ENCODE assay signal across 8 cellular contexts in genomic region chr7:102715718-102716117, GRCh38. TPM values are rescaled to one million over a fixed set of nuclear protein-coding genes. Genes with fewer than 3 reads are reported as not detected.
DNase-seq lines count a peak whose midpoint lies in the region; ATAC-seq and TF ChIP-seq lines count a peak whose summit lies in the region.
"Not testable (repeated sequence)": the region's sequence is repeated elsewhere in the genome, so short reads cannot be mapped to it uniquely, and the experiment has no call there.

No MANE protein-coding gene starts in this region.

- not testable (repeated sequence) for H3K4me1 Mint-ChIP-seq in T-helper 17 cell, natural killer cell
- peaks cover 14% of the 10 kb centered on the region for H3K4me1 Mint-ChIP-seq in central memory CD8-positive, alpha-beta T cell

- not testable (repeated sequence) for H3K36me3 Mint-ChIP-seq in T-helper 17 cell (ENCODE audit: low read depth); central memory CD8-positive, alpha-beta T cell (ENCODE audit: insufficient read depth); natural killer cell

- ATAC-seq in GM18873 (IDR thresholded peaks at IDR 0.05; ENCODE audit: low FRiP score, unreplicated experiment) (peak; percentile 39), GM21576 (IDR thresholded peaks at IDR 0.05; ENCODE audit: unreplicated experiment) (peak; percentile 44), HG02970 (IDR thresholded peaks at IDR 0.05; ENCODE audit: low FRiP score, unreplicated experiment) (peak; percentile 49), HG03558 (IDR thresholded peaks at IDR 0.05; ENCODE audit: extremely low read depth, unreplicated experiment) (peak; percentile 48), T-helper 17 cell (peak; percentile 92), natural killer cell (peak; percentile 38 to 52 (median 41))
- peak; percentile 69 for ATAC-seq in central memory CD8-positive, alpha-beta T cell (replicated peaks; ENCODE audit: extremely low read depth, poor library complexity, severe bottlenecking)

- not testable (repeated sequence) for H3K4me3 Mint-ChIP-seq in T-helper 17 cell; central memory CD8-positive, alpha-beta T cell; natural killer cell

- H3K27me3 Mint-ChIP-seq in T-helper 17 cell; central memory CD8-positive, alpha-beta T cell: not testable (repeated sequence)
- peaks cover 4 to 16% of the 10 kb centered on the region in 2 donors for H3K27me3 Mint-ChIP-seq in natural killer cell (ENCODE audit: low read depth in 2 of 2)

- DNase-seq in CD1c-positive myeloid dendritic cell (ENCODE audit: extremely low spot score): peak; percentile 58
- DNase-seq in T-helper 17 cell; central memory CD8-positive, alpha-beta T cell (ENCODE audit: low spot score in 2 of 2); natural killer cell: not testable (repeated sequence)

- not testable (repeated sequence) for H3K9me3 Mint-ChIP-seq in central memory CD8-positive, alpha-beta T cell; natural killer cell

- TF ChIP-seq CTCF in natural killer cell (IDR thresholded peaks at IDR 0.05): not testable (repeated sequence)

- not testable (repeated sequence) for H3K27ac Mint-ChIP-seq in T-helper 17 cell; central memory CD8-positive, alpha-beta T cell (ENCODE audit: low read depth); natural killer cell

- H3K9me3 ChIP-seq in T-helper 17 cell (ENCODE audit: control insufficient read depth, low read length, poor library complexity, severe bottlenecking): not testable (repeated sequence)

- intact Hi-C loops in natural killer cell (cut with micrococcal nuclease): not testable (repeated sequence)

RNA-seq across cellular contexts. Expression of gene FAM185A, which starts 33.1 kb away (rescaled TPM):
- total RNA-seq in T-helper 17 cell (1 to 10 TPM; 4.8 to 4.9 TPM), natural killer cell (1 to 10 TPM; 5.8 to 8.9 (median 5.9) TPM)

RNA-seq across cellular contexts. Expression of gene POLR2J2, which starts 44.3 kb away (rescaled TPM):
- total RNA-seq in T-helper 17 cell: 10 to 100 TPM; 35.7 to 44.7 TPM
- 10 to 100 TPM; 38.9 to 63.8 (median 49.4) TPM for total RNA-seq in natural killer cell

Comparison
In these comparisons a context has a peak if more than half of its experiments do, and no peak if none do; other contexts are left out.
1. ATAC-seq: peak in every context shown above with its lines; median percentile 92 in T-helper 17 cell; 69 in central memory CD8-positive, alpha-beta T cell; 49 in HG02970; 48 in HG03558; 44 in GM21576; 41 in natural killer cell; 39 in GM18873.